1 cellular context compared by ENCODE assay signal in the genomic region with DNA sequence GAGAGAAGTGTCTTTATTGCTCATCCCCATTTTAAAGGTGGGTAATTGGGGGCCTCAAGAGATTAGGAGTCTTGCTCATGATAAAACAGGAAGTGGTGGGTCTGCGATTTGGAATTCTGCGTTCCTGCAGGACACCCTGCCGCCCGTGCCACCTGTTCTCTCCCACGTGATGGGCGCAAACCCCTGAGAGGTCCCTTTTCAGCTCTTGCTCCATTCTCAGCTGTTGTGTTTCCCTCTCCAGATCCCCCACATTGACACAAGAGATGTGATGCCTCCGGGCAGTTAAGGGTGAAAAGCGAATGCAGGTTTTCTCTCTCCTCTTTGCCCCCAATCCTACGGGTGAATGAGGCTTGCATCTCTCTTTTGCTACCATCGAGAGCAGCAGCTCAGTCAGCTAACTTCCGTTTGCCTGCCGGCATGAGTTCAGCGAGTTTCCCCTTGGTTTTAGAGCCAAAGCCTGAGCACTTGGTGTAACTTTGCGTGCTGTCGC.
TF ChIP-seq lines count a peak whose summit lies in the region.

No MANE protein-coding gene starts in this region.

TF ChIP-seq in K562, 482 proteins besides CTCF, POLR2A, EP300 and RAD21 (continued from another document):
- TF ChIP-seq SPI1 (IDR thresholded peaks at IDR 0.05; ENCODE audit: borderline replicate concordance, low read depth, low read length) = peak; percentile 44; the same call in 1 of the 2 replicates
